In genomic region chr5:77631166-77631582, GRCh38 we compare ENCODE assay signal across 9 cellular contexts. TPM values are rescaled to one million over a fixed set of nuclear protein-coding genes. Genes with fewer than 3 reads are reported as not detected.
A peak's percentile ranks its signal among the peaks of the same experiment; 100 is the strongest.
DNase-seq lines count a peak whose midpoint lies in the region; ATAC-seq and TF ChIP-seq lines count a peak whose summit lies in the region.
"Had no signal": no experiment of that assay in that cellular context is flagged by ENCODE, and none has a peak within 500 bp of the region (broad histone marks: within the 10 kb centered on the region; RNA-seq: fewer than 3 reads in every experiment).

No MANE protein-coding gene starts in this region.

- no peak for TF ChIP-seq EP300 in tibial nerve (IDR thresholded peaks at IDR 0.05)

- WGBS in tibial nerve, 2 donors: 6 to 9% methylated on average over 13 of the region's 13 CpGs

- peaks cover 24% of the 10 kb centered on the region for H3K4me1 Mint-ChIP-seq in central memory CD8-positive, alpha-beta T cell

- H3K4me3 Mint-ChIP-seq in central memory CD8-positive, alpha-beta T cell: peak overlapping the region; percentile 74

- TF ChIP-seq CTCF in left ventricle myocardium inferior (IDR thresholded peaks at IDR 0.05; ENCODE audit: borderline replicate concordance): no peak
- no peak for TF ChIP-seq CTCF in right atrium auricular region (IDR thresholded peaks at IDR 0.05)
- TF ChIP-seq CTCF in upper lobe of right lung (IDR thresholded peaks at IDR 0.05): no peak
- TF ChIP-seq CTCF in tibial nerve (IDR thresholded peaks at IDR 0.05): no peak

- intact Hi-C loops in left ventricle myocardium inferior (cut with micrococcal nuclease) (no loop called here), upper lobe of right lung (cut with DNase I) (no loop called here)

- H3K36me3 Mint-ChIP-seq in central memory CD8-positive, alpha-beta T cell (ENCODE audit: insufficient read depth): peaks cover 12% of the 10 kb centered on the region

- H3K27ac Mint-ChIP-seq in central memory CD8-positive, alpha-beta T cell (ENCODE audit: low read depth): no peak overlapping the region

- DNase-seq in left ventricle myocardium inferior (no peak), right atrium auricular region (ENCODE audit: low spot score) (no peak), upper lobe of right lung (no peak), tibial nerve (ENCODE audit: low spot score in 2 of 2) (no peak), NCI-H510A (lab: John Stamatoyannopoulos, UW) (no peak)
- no peak for DNase-seq in central memory CD8-positive, alpha-beta T cell (ENCODE audit: low spot score in 2 of 2)
- DNase-seq in activated naive CD4-positive, alpha-beta T cell treated with Interleukin-2 at 50 U/mL for 16 hours: no peak

- H3K4me3 ChIP-seq in left ventricle myocardium inferior (peak overlapping the region; percentile 61), right atrium auricular region (peak overlapping the region in 1 of 2 donors; percentile 44), upper lobe of right lung (peak overlapping the region; percentile 46), tibial nerve (peak overlapping the region in 1 of 4 donors; percentile 55)

- ATAC-seq in HG03196 (IDR thresholded peaks at IDR 0.05; ENCODE audit: unreplicated experiment) (peak; percentile 35), upper lobe of right lung (no peak)
- peak; percentile 38 for ATAC-seq in central memory CD8-positive, alpha-beta T cell (replicated peaks; ENCODE audit: extremely low read depth, poor library complexity, severe bottlenecking)

- H3K36me3 ChIP-seq in left ventricle myocardium inferior (no peaks in the 10 kb centered on the region), right atrium auricular region (no peaks in the 10 kb centered on the region), upper lobe of right lung (no peaks in the 10 kb centered on the region), tibial nerve (no peaks in the 10 kb centered on the region)

- peaks cover 81% of the 10 kb centered on the region for H3K27me3 Mint-ChIP-seq in central memory CD8-positive, alpha-beta T cell

- H3K9me3 Mint-ChIP-seq in central memory CD8-positive, alpha-beta T cell: peaks cover 9% of the 10 kb centered on the region

- TF ChIP-seq POLR2A in tibial nerve (IDR thresholded peaks at IDR 0.05): no peak

- peaks cover 23% of the 10 kb centered on the region for H3K4me1 ChIP-seq in left ventricle myocardium inferior
- H3K4me1 ChIP-seq in right atrium auricular region: peaks cover 0 to 25% of the 10 kb centered on the region in 2 donors
- H3K4me1 ChIP-seq in upper lobe of right lung: peaks cover 18% of the 10 kb centered on the region
- peaks cover 0 to 31% (median 19%) of the 10 kb centered on the region in 4 donors for H3K4me1 ChIP-seq in tibial nerve

- H3K27ac ChIP-seq in left ventricle myocardium inferior (replicated peaks) (no peak overlapping the region), right atrium auricular region (no peak overlapping the region), upper lobe of right lung (no peak overlapping the region), tibial nerve (no peak overlapping the region)

- no peaks in the 10 kb centered on the region for H3K9me3 ChIP-seq in left ventricle myocardium inferior (replicated peaks)
- peaks cover 0 to 24% of the 10 kb centered on the region in 2 donors for H3K9me3 ChIP-seq in right atrium auricular region
- H3K9me3 ChIP-seq in upper lobe of right lung: no peaks in the 10 kb centered on the region
- peaks cover 0 to 8% (median 0%) of the 10 kb centered on the region in 4 donors for H3K9me3 ChIP-seq in tibial nerve

- peaks cover 100% of the 10 kb centered on the region for H3K27me3 ChIP-seq in left ventricle myocardium inferior (ENCODE audit: low read depth)
- H3K27me3 ChIP-seq in right atrium auricular region: peaks cover 49 to 82% of the 10 kb centered on the region in 2 donors
- peaks cover 88% of the 10 kb centered on the region for H3K27me3 ChIP-seq in upper lobe of right lung
- H3K27me3 ChIP-seq in tibial nerve: peaks cover 9 to 100% of the 10 kb centered on the region in 2 donors

RNA-seq across cellular contexts. Expression of gene OTP, which starts 7.3 kb away (rescaled TPM):
- total RNA-seq in left ventricle myocardium inferior (not detected), right atrium auricular region (not detected), upper lobe of right lung (not detected), tibial nerve (not detected)
- total RNA-seq: pulmonary artery endothelial cell had no signal
